ENCODE assay signal across 9 cellular contexts in the genomic region with DNA sequence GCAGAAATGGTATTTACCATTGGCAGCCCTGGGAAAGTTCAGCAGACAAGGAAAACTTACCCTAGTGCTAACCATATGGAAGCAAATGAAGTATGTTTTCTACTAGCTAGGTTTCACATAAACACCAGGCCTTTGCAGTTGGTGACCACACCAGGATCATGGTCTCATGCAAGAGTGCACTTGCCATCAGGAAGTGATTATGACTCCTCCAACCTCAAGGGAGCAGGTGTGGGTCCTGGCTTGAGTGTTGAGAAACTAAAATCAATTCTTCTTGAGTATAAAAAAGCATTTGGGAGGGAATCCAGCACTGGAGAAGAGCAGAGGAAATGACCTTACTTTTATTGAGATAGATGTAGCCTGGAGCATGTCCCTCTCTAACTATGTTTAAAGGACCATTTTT. TPM values are rescaled to one million over a fixed set of nuclear protein-coding genes. Genes with fewer than 3 reads are reported as not detected.
DNase-seq lines count a peak whose midpoint lies in the region; ATAC-seq and TF ChIP-seq lines count a peak whose summit lies in the region.
"Had no signal": no experiment of that assay in that cellular context is flagged by ENCODE, and none has a peak within 500 bp of the region (broad histone marks: within the 10 kb centered on the region; RNA-seq: fewer than 3 reads in every experiment).

No MANE protein-coding gene starts in this region.

- DNase-seq in foreskin keratinocyte = peak; percentile 37 to 56
- no peak for DNase-seq in T1000 (lab: John Stamatoyannopoulos, UW)
- no peak for DNase-seq in SKM-1 treated with dmso at 0.1 percent for 144 hours (lab: John Stamatoyannopoulos, UW; ENCODE audit: unreplicated experiment)
- no peak for DNase-seq in NCI-H1048 (lab: John Stamatoyannopoulos, UW)
- no peak for DNase-seq in NCI-H774 (lab: John Stamatoyannopoulos, UW)
- DNase-seq: NCI-H1417 had no signal

- no peaks in the 10 kb centered on the region for H3K27me3 ChIP-seq in foreskin keratinocyte

- ATAC-seq in GM18868 (IDR thresholded peaks at IDR 0.05; ENCODE audit: unreplicated experiment) = peak; percentile 83
- ATAC-seq in GM21723 (IDR thresholded peaks at IDR 0.05; ENCODE audit: unreplicated experiment) = peak; percentile 96
- peak; percentile 95 for ATAC-seq in HG03432 (IDR thresholded peaks at IDR 0.05; ENCODE audit: unreplicated experiment)
- peak; percentile 67 for ATAC-seq in foreskin keratinocyte

- no peak for TF ChIP-seq CTCF in foreskin keratinocyte (conservative IDR thresholded peaks at IDR 0.05)

- no peak overlapping the region for H3K27ac ChIP-seq in foreskin keratinocyte

- H3K4me1 ChIP-seq in foreskin keratinocyte = no peaks in the 10 kb centered on the region

RNA-seq across cellular contexts. Expression of a gene that starts 56.8 kb away (rescaled TPM):
- total RNA-seq in foreskin keratinocyte = 15.0 and 16.7 TPM in 2 replicates
- polyA plus RNA-seq in foreskin keratinocyte = 13.7 and 14.3 TPM in 2 replicates

Comparison
In these comparisons a context has a peak if more than half of its experiments do, and no peak if none do; other contexts are left out.
1. DNase-seq: peak in foreskin keratinocyte (2 of 2); none in T1000 (single experiment), SKM-1 treated with dmso at 0.1 percent for 144 hours (single experiment), NCI-H1048 (single experiment) and NCI-H774 (single experiment).
2. Peak in every context shown above with its lines, with median percentiles within 50 percentile points of each other: ATAC-seq.